In the genomic region with DNA sequence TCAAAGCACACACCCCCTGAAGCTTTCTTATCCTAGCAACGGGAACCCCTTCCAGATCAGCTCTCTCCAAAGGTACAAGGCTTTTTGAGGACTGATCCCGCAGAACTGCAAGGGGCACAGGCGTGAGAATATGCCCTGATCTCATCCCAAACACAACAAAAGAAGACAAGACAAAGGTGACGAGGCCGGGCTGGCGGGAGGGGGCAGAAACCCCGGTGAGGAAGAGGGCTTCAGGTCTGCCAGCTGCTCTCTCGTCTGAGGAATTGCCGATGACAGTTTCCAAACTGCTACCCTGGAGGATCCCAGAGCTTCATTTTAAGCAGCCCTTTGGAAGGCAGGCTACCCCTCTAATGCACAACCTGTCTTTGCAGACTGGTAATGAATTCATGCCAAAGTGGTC, we compare ENCODE assay signal across 1 cellular context.
TF ChIP-seq lines count a peak whose summit lies in the region.

No MANE protein-coding gene starts in this region.

TF ChIP-seq in endothelial cell of umbilical vein, 7 proteins besides CTCF, POLR2A, EP300 and RAD21:
- no peak for TF ChIP-seq EZH2 (IDR thresholded peaks at IDR 0.05; ENCODE audit: borderline replicate concordance, low read depth, low read length, severe bottlenecking)
- no peak for TF ChIP-seq MYC (IDR thresholded peaks at IDR 0.05; ENCODE audit: low read depth, low read length)
- no peak for TF ChIP-seq FOS (IDR thresholded peaks at IDR 0.05; ENCODE audit: borderline replicate concordance, insufficient read depth, low read length)
- no peak for TF ChIP-seq GATA2 (IDR thresholded peaks at IDR 0.05; ENCODE audit: insufficient read depth, insufficient read length, low read depth, low read length)
- TF ChIP-seq JUN (IDR thresholded peaks at IDR 0.05; ENCODE audit: borderline replicate concordance, insufficient read depth, insufficient read length, low read depth) = no peak
- no peak for TF ChIP-seq MAX (IDR thresholded peaks at IDR 0.05; ENCODE audit: insufficient read depth, insufficient read length)
- no peak for TF ChIP-seq POLR2AphosphoS5 (IDR thresholded peaks at IDR 0.05; ENCODE audit: insufficient read depth, low read depth, low read length)
